12 cellular contexts compared by ENCODE assay signal in genomic region chr7:2525161-2525930, GRCh38. TPM values are rescaled to one million over a fixed set of nuclear protein-coding genes. Genes with fewer than 3 reads are reported as not detected.
A peak's percentile ranks its signal among the peaks of the same experiment; 100 is the strongest.
DNase-seq lines count a peak whose midpoint lies in the region; ATAC-seq and TF ChIP-seq lines count a peak whose summit lies in the region.
"Had no signal": no experiment of that assay in that cellular context is flagged by ENCODE, and none has a peak within 500 bp of the region (broad histone marks: within the 10 kb centered on the region; RNA-seq: fewer than 3 reads in every experiment).

No MANE protein-coding gene starts in this region.

- peak; percentile 70 to 81 (median 77) for DNase-seq in body of pancreas
- no peak for DNase-seq in neural crest cell (ENCODE audit: low read depth, low spot score)
- no peak for DNase-seq in activated T-cell treated with anti-CD3 and anti-CD28 coated beads, Interleukin-2, amount 50 U/mL, for 24 hours
- no peak for DNase-seq in activated naive CD4-positive, alpha-beta T cell treated with Interleukin-2 at 50 U/mL for 16 hours
- DNase-seq: NCI-H2171 had no signal

- CTCF ChIA-PET in HEK293 (lab: Yijun Ruan, JAX), result no interaction called here

- H3K9me3 Mint-ChIP-seq in neural crest cell, result no peaks in the 10 kb centered on the region
- H3K9me3 Mint-ChIP-seq in activated T-cell treated with anti-CD3 and anti-CD28 coated beads, Interleukin-2, amount 50 U/mL, for 24 hours, result no peaks in the 10 kb centered on the region

- H3K27me3 Mint-ChIP-seq in neural crest cell (ENCODE audit: low read depth), result peaks cover 3% of the 10 kb centered on the region
- H3K27me3 Mint-ChIP-seq in activated T-cell treated with anti-CD3 and anti-CD28 coated beads, Interleukin-2, amount 50 U/mL, for 24 hours, result no peaks in the 10 kb centered on the region

- ATAC-seq in body of pancreas (no peak), GM19324 (IDR thresholded peaks at IDR 0.05; ENCODE audit: low FRiP score, unreplicated experiment) (no peak), GM21381 (IDR thresholded peaks at IDR 0.05; ENCODE audit: unreplicated experiment) (no peak)

- H3K4me1 Mint-ChIP-seq in neural crest cell, result peaks cover 41% of the 10 kb centered on the region
- H3K4me1 Mint-ChIP-seq in activated T-cell treated with anti-CD3 and anti-CD28 coated beads, Interleukin-2, amount 50 U/mL, for 24 hours (ENCODE audit: low read depth), result peaks cover 74% of the 10 kb centered on the region

- peaks cover 2% of the 10 kb centered on the region for H3K36me3 Mint-ChIP-seq in neural crest cell (ENCODE audit: low read depth)
- peaks cover 31% of the 10 kb centered on the region for H3K36me3 Mint-ChIP-seq in activated T-cell treated with anti-CD3 and anti-CD28 coated beads, Interleukin-2, amount 50 U/mL, for 24 hours (ENCODE audit: low read depth)

- H3K27ac ChIP-seq in C4-2B (peak overlapping the region; percentile 99), HEK293 (ENCODE audit: extremely low read depth, low read depth, low read length) (no peak overlapping the region), body of pancreas (peak overlapping the region; percentile 89 to 98 (median 93))

- intact Hi-C loops in body of pancreas (cut with DNase I), result no loop called here

- no peaks in the 10 kb centered on the region for H3K36me3 ChIP-seq in HEK293 (ENCODE audit: control insufficient read depth in 2 of 2, insufficient read depth in 1 of 2, low read length in 2 of 2)
- H3K36me3 ChIP-seq in body of pancreas (replicated peaks in 1 of 2; ENCODE audit: insufficient read depth in 1 of 2, low read depth in 2 of 2), result no peaks in the 10 kb centered on the region

- H3K27me3 ChIP-seq in body of pancreas, result no peaks in the 10 kb centered on the region

- no peak overlapping the region for H3K27ac Mint-ChIP-seq in neural crest cell (ENCODE audit: unreplicated experiment)
- H3K27ac Mint-ChIP-seq in activated T-cell treated with anti-CD3 and anti-CD28 coated beads, Interleukin-2, amount 50 U/mL, for 24 hours, result no peak overlapping the region

- TF ChIP-seq CTCF in C4-2B (conservative IDR thresholded peaks at IDR 0.05), result no peak
- no peak for TF ChIP-seq CTCF in HEK293 (tag by site-specific recombination; IDR thresholded peaks at IDR 0.05)
- TF ChIP-seq CTCF in body of pancreas (IDR thresholded peaks at IDR 0.05), result peak in 1 of 7 experiments; percentile 11
- TF ChIP-seq CTCF in neural crest cell (conservative IDR thresholded peaks at IDR 0.05), result no peak

- peak overlapping the region; percentile 61 for H3K4me3 Mint-ChIP-seq in neural crest cell
- no peak overlapping the region for H3K4me3 Mint-ChIP-seq in activated T-cell treated with anti-CD3 and anti-CD28 coated beads, Interleukin-2, amount 50 U/mL, for 24 hours

- peak; percentile 6 to 26 (median 16) for TF ChIP-seq POLR2A in body of pancreas (IDR thresholded peaks at IDR 0.05)

- 36% methylated on average over 38 of the region's 45 CpGs; no CpG with 5 or more reads in 1 of the 2 donors for WGBS in body of pancreas, 2 donors

- POLR2A ChIA-PET in HEK293 (lab: Yijun Ruan, JAX), result no interaction called here

- peaks cover 9% of the 10 kb centered on the region for H3K4me1 ChIP-seq in HEK293 (ENCODE audit: control insufficient read depth, insufficient read depth, low read length)
- peaks cover 95% of the 10 kb centered on the region for H3K4me1 ChIP-seq in body of pancreas

- H3K4me3 ChIP-seq in HEK293 (ENCODE audit: low read depth, low read length), result no peak overlapping the region
- no peak overlapping the region for H3K4me3 ChIP-seq in body of pancreas

- H3K9me3 ChIP-seq in HEK293 (ENCODE audit: control insufficient read depth, insufficient read depth, low read depth, low read length) (no peaks in the 10 kb centered on the region), body of pancreas (no peaks in the 10 kb centered on the region)

TF ChIP-seq in HEK293, 187 proteins besides CTCF, POLR2A, EP300 and RAD21:
- no peak for TF ChIP-seq ZNF23 (tag by site-specific recombination; IDR thresholded peaks at IDR 0.05; ENCODE audit: borderline replicate concordance)
- no peak for TF ChIP-seq ZNF837 (tag by site-specific recombination; IDR thresholded peaks at IDR 0.05)
- TF ChIP-seq ZNF16 (tag by site-specific recombination; IDR thresholded peaks at IDR 0.05; ENCODE audit: low read depth), result no peak
- TF ChIP-seq ZNF692 (tag by site-specific recombination; IDR thresholded peaks at IDR 0.05), result no peak
- TF ChIP-seq RBAK (tag by site-specific recombination; IDR thresholded peaks at IDR 0.05), result no peak
- no peak for TF ChIP-seq FEZF1 (tag by site-specific recombination; IDR thresholded peaks at IDR 0.05)
- TF ChIP-seq ZFHX2 (tag by site-specific recombination; conservative IDR thresholded peaks at IDR 0.05), result peak; percentile 56
- no peak for TF ChIP-seq ZNF239 (tag by site-specific recombination; IDR thresholded peaks at IDR 0.05)
- no peak for TF ChIP-seq ZNF548 (tag by site-specific recombination; IDR thresholded peaks at IDR 0.05)
- 0 out of 2 replicates have a peak, but pooled peaks have one; percentile 1 for TF ChIP-seq ZNF449 (tag by site-specific recombination; IDR thresholded peaks at IDR 0.05)
- no peak for TF ChIP-seq ZNF654 (tag by site-specific recombination; IDR thresholded peaks at IDR 0.05; ENCODE audit: low read depth)
- no peak for TF ChIP-seq EGR2 (tag by site-specific recombination; IDR thresholded peaks at IDR 0.05; ENCODE audit: low read depth)
- TF ChIP-seq, protein P1, sequence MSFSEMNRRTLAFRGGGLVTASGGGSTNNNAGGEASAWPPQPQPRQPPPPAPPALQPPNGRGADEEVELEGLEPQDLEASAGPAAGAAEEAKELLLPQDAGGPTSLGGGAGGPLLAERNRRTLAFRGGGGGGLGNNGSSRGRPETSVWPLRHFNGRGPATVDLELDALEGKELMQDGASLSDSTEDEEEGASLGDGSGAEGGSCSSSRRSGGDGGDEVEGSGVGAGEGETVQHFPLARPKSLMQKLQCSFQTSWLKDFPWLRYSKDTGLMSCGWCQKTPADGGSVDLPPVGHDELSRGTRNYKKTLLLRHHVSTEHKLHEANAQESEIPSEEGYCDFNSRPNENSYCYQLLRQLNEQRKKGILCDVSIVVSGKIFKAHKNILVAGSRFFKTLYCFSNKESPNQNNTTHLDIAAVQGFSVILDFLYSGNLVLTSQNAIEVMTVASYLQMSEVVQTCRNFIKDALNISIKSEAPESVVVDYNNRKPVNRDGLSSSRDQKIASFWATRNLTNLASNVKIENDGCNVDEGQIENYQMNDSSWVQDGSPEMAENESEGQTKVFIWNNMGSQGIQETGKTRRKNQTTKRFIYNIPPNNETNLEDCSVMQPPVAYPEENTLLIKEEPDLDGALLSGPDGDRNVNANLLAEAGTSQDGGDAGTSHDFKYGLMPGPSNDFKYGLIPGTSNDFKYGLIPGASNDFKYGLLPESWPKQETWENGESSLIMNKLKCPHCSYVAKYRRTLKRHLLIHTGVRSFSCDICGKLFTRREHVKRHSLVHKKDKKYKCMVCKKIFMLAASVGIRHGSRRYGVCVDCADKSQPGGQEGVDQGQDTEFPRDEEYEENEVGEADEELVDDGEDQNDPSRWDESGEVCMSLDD (tag by site-specific recombination; IDR thresholded peaks at IDR 0.05), result no peak
TF ChIP-seq in HEK293: peak in this region for 2.

RNA-seq across cellular contexts. Expression of gene LFNG, which starts 5.8 kb away (rescaled TPM):
- total RNA-seq in body of pancreas (100 to 1,000 TPM in 1 of 2 donors, 10 to 100 TPM in 1; 47.8 to 142 TPM), neural crest cell (39.0 and 44.9 TPM in 2 replicates)

RNA-seq across cellular contexts. Expression of gene BRAT1, which starts 30.0 kb away (rescaled TPM):
- total RNA-seq in body of pancreas (10 to 100 TPM; 36.6 to 46.8 TPM), neural crest cell (47.3 and 52.7 TPM in 2 replicates)

RNA-seq across cellular contexts. Expression of gene IQCE, which starts 33.4 kb away (rescaled TPM):
- total RNA-seq in body of pancreas (10 to 100 TPM in 1 of 2 donors, 1 to 10 TPM in 1; 7.8 to 73.2 TPM), neural crest cell (18.4 and 22.4 TPM in 2 replicates)

RNA-seq across cellular contexts. Expression of gene GRIFIN, which starts 49.1 kb away (rescaled TPM):
- total RNA-seq in body of pancreas (not detected), neural crest cell (not detected in 2 replicates)
- total RNA-seq: endothelial cell of umbilical vein, myocyte, SK-MEL-5 had no signal

Comparison
In these comparisons a context has a peak if more than half of its experiments do, and no peak if none do; other contexts are left out.
1. DNase-seq: peak in body of pancreas (4 of 4); none in neural crest cell (single experiment), activated T-cell treated with anti-CD3 and anti-CD28 coated beads, Interleukin-2, amount 50 U/mL, for 24 hours (single experiment) and activated naive CD4-positive, alpha-beta T cell treated with Interleukin-2 at 50 U/mL for 16 hours (single experiment).